Comparison of ENCODE assay signal across 22 cellular contexts in genomic region chr1:180175291-180175690, GRCh38. TPM values are rescaled to one million over a fixed set of nuclear protein-coding genes. Genes with fewer than 3 reads are reported as not detected.
"Had no signal": no experiment of that assay in that cellular context is flagged by ENCODE, and none has a peak within 500 bp of the region (broad histone marks: within the 10 kb centered on the region; RNA-seq: fewer than 3 reads in every experiment).

No MANE protein-coding gene starts in this region.

- H3K36me3 ChIP-seq: ascending aorta, cardiac muscle cell, thoracic aorta, vagina had no signal

- ATAC-seq: esophagus mucosa; pancreas; psoas muscle; stimulated activated naive CD8-positive, alpha-beta T cell treated with anti-CD3 and anti-CD28 coated beads, Interleukin-15, Interleukin-2, amounts not matched to agents 100 U/mL and 50 U/mL, for 24 hours had no signal

- H3K9me3 ChIP-seq: ascending aorta, pancreas, psoas muscle, thoracic aorta, vagina had no signal

- DNase-seq: activated CD4-positive, alpha-beta T cell treated with anti-CD3 and anti-CD28 coated beads for 4 hours; activated CD4-positive, alpha-beta T cell treated with anti-CD3 and anti-CD28 coated beads, Interleukin-2, amount 50 U/mL, for 4 hours; activated CD8-positive, alpha-beta memory T cell treated with anti-CD3 and anti-CD28 coated beads for 24 hours; activated effector memory CD4-positive, alpha-beta T cell treated with Interleukin-2 at 50 U/mL for 16 hours; activated naive CD4-positive, alpha-beta T cell treated with Interleukin-2 at 50 U/mL for 16 hours; cortex of kidney; endodermal cell; foreskin fibroblast; mammary epithelial cell; naive B cell; nephron progenitor cell; psoas muscle; stimulated activated CD4-positive, alpha-beta T cell treated with anti-CD3 and anti-CD28 coated beads, Interleukin-2, amount 100 ng/mL, for 48 hours; stimulated activated naive CD8-positive, alpha-beta T cell treated with anti-CD3 and anti-CD28 coated beads, Interleukin-15, Interleukin-2, amounts not matched to agents 100 U/mL and 50 U/mL, for 24 hours had no signal

- H3K4me3 ChIP-seq: ascending aorta, cardiac muscle cell, pancreas, psoas muscle, thoracic aorta, vagina had no signal

- H3K27me3 ChIP-seq: ascending aorta, cardiac muscle cell, pancreas, vagina had no signal

- H3K27ac ChIP-seq: ascending aorta, cardiac muscle cell, pancreas, psoas muscle, thoracic aorta, VCaP had no signal

RNA-seq across cellular contexts. Expression of gene LHX4, which starts 54.8 kb away (rescaled TPM):
- total RNA-seq: ascending aorta; cardiac muscle cell; endodermal cell; mammary epithelial cell; psoas muscle; T-helper 1 cell treated with Interleukin-12 subunit alpha and Interleukin-12 subunit beta and Interleukin-4 antibody, amounts not matched to agents 30 ng/mL and 1 ng/mL, for 36 hours; thoracic aorta had no signal
- polyA plus RNA-seq: mammary epithelial cell had no signal
